ENCODE assay signal across 14 cellular contexts in the genomic region with DNA sequence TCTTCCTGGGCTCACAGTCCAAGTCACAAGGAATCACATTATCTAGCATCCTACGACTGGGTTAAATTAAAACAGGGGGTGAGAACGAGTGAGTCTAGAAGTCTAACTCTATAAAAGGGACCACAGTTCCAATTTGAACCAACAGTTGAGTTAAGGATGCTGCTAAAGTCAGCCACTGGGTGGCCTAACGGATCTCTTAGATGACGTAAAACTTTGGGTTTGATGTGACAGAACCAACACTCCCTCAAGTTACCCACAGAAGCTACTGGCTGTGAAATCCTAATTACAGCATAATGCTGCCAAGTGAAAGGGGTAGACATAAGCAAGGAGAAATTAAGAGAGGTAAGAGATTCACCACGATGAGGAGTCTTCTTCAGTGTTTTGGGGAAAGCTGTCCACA. TPM values are rescaled to one million over a fixed set of nuclear protein-coding genes. Genes with fewer than 3 reads are reported as not detected.
DNase-seq lines count a peak whose midpoint lies in the region; ATAC-seq, FAIRE-seq and TF ChIP-seq lines count a peak whose summit lies in the region.
"Had no signal": no experiment of that assay in that cellular context is flagged by ENCODE, and none has a peak within 500 bp of the region (broad histone marks: within the 10 kb centered on the region; RNA-seq: fewer than 3 reads in every experiment).

No MANE protein-coding gene starts in this region.

- no peaks in the 10 kb centered on the region for H3K79me2 ChIP-seq in H1 (ENCODE audit: control insufficient read depth in 1 of 2, insufficient read depth in 2 of 2, low read length in 2 of 2)

- H4K20me1 ChIP-seq in H1 (replicated peaks in 1 of 2; ENCODE audit: control insufficient read depth in 1 of 2, insufficient read depth in 2 of 2, low read length in 2 of 2), result peaks cover 0 to under 1% of the 10 kb centered on the region in 2 experiments

- H2BK12ac ChIP-seq in H1 (ENCODE audit: low read depth, low read length), result no peak overlapping the region

- H3K36me3 ChIP-seq in H1 (ENCODE audit: control insufficient read depth in 2 of 4, insufficient read depth in 4 of 4, low read length in 3 of 4) (no peaks in the 10 kb centered on the region), stomach (no peaks in the 10 kb centered on the region)

- no peak overlapping the region for H3K23ac ChIP-seq in H1 (ENCODE audit: insufficient read length)

- no peak for ATAC-seq in HG03039 (IDR thresholded peaks at IDR 0.05; ENCODE audit: unreplicated experiment)
- no peak for ATAC-seq in HG02642 (IDR thresholded peaks at IDR 0.05; ENCODE audit: poor library complexity, unreplicated experiment)

- H3K4me1 ChIP-seq in H1 (replicated peaks in 1 of 4; ENCODE audit: control insufficient read depth in 3 of 4, insufficient read depth in 4 of 4, low read length in 3 of 4) (peaks cover 0 to 13% (median 5%) of the 10 kb centered on the region in 4 experiments; a peak in 5 of 7 replicates), stomach (peaks cover 0 to 18% (median 10%) of the 10 kb centered on the region in 4 donors)

- H3K27ac ChIP-seq in H1 (ENCODE audit: low read depth, low read length) (no peak overlapping the region), stomach (no peak overlapping the region)

- peak; percentile 11 to 13; a peak in 2 of 4 replicates for TF ChIP-seq RAD21 in H1 (IDR thresholded peaks at IDR 0.05 in 1 of 2, conservative IDR thresholded peaks at IDR 0.05 in 1 of 2; ENCODE audit: low read depth in 2 of 2, low read length in 2 of 2)

- TF ChIP-seq EP300 in H1 (IDR thresholded peaks at IDR 0.05; ENCODE audit: borderline replicate concordance in 1 of 2, low read depth in 2 of 2, low read length in 2 of 2), result no peak
- TF ChIP-seq EP300 in stomach (IDR thresholded peaks at IDR 0.05), result no peak

- H3K4me2 ChIP-seq in H1 (ENCODE audit: insufficient read depth in 1 of 2, low read depth in 2 of 2, low read length in 2 of 2), result no peak overlapping the region

- TF ChIP-seq POLR2A in H1 (IDR thresholded peaks at IDR 0.05; ENCODE audit: control extremely low read depth in 1 of 2, low read depth in 2 of 2, low read length in 2 of 2) (no peak), stomach (IDR thresholded peaks at IDR 0.05) (no peak)

- H4K8ac ChIP-seq in H1 (ENCODE audit: extremely low read depth, insufficient read depth, low read length), result no peak overlapping the region

- H3K14ac ChIP-seq in H1 (ENCODE audit: insufficient read length), result no peak overlapping the region

- peaks cover 11% of the 10 kb centered on the region; the same call in 1 of the 2 replicates for H3K23me2 ChIP-seq in H1 (ENCODE audit: low read depth, low read length)

- FAIRE-seq in H1 (lab: Jason Lieb, UNC), result peak; percentile 45

- H2BK5ac ChIP-seq in H1 (ENCODE audit: low read depth, low read length), result no peak overlapping the region

- CTCF ChIA-PET in H1 (lab: Charles Lee; ENCODE audit: partially characterized antibody), result interaction anchor here (0.6 to 6.3 kb wide), 12 partner anchors 15 to 250 kb away, joined by 3 to 57 read pairs (median 4); no protein-coding TSS in a partner anchor

- no peak overlapping the region for H2BK15ac ChIP-seq in H1 (ENCODE audit: low read length)

- H4K91ac ChIP-seq in H1 (replicated peaks; ENCODE audit: insufficient read length, low read length), result no peak overlapping the region

- intact Hi-C loops in stomach (cut with DNase I; ENCODE audit: low total_unique reads), result loop anchor here (10.0 kb wide), 1 partner anchor 252 kb away; no protein-coding TSS in a partner anchor

- H3K4ac ChIP-seq in H1 (replicated peaks; ENCODE audit: insufficient read length, low read depth, low read length), result no peak overlapping the region

- no peak overlapping the region for H3K56ac ChIP-seq in H1 (replicated peaks; ENCODE audit: insufficient read length, low read depth, low read length)

- H3K9ac ChIP-seq in H1 (replicated peaks in 1 of 4; ENCODE audit: extremely low read depth in 1 of 4, low read depth in 3 of 4, low read length in 3 of 4), result no peak overlapping the region

- no peak overlapping the region for H2AFZ ChIP-seq in H1 (ENCODE audit: low read length)

- H4K5ac ChIP-seq in H1 (ENCODE audit: insufficient read length, low read depth, low read length), result no peak overlapping the region

- TF ChIP-seq CTCF in AG10803 (conservative IDR thresholded peaks at IDR 0.05; ENCODE audit: low read length), result 0 out of 2 replicates have a peak, but pooled peaks have one; percentile 16
- peak; percentile 28 for TF ChIP-seq CTCF in GM12873 (IDR thresholded peaks at IDR 0.05; ENCODE audit: insufficient read depth, low read depth, low read length, missing control alignments)
- TF ChIP-seq CTCF in H1 (IDR thresholded peaks at IDR 0.05; ENCODE audit: control extremely low read depth in 1 of 3, insufficient read depth in 1 of 3, low read depth in 1 of 3, low read length in 3 of 3), result peak in 1 of 3 experiments; percentile 17; a peak in 2 of 4 replicates
- TF ChIP-seq CTCF in stomach (IDR thresholded peaks at IDR 0.05), result no peak

- H2BK20ac ChIP-seq in H1 (ENCODE audit: low read length), result no peak overlapping the region; the same call in 1 of the 2 replicates

- WGBS in H1 (ENCODE audit: extremely low coverage in 1 of 2, insufficient coverage in 1 of 2, insufficient read length in 1 of 2, insufficient replicate concordance in 2 of 2, low coverage in 1 of 2, low lambda C conversion rate in 2 of 2, missing lambda C conversion rate in 1 of 2), 2 experiments, result 72% methylated on average over 5 of the region's 5 CpGs; no CpG with 5 or more reads in 1 of the 2 experiments
- WGBS in stomach, 5 donors, result 70 to 80% (median 79%) methylated on average over 5 of the region's 5 CpGs

- DNase-seq in AG10803 (ENCODE audit: low read depth), result no peak
- DNase-seq in NOMO-1 treated with DMSO at 0.1 percent for 48 hours (lab: John Stamatoyannopoulos, UW; ENCODE audit: unreplicated experiment), result peak; percentile 54
- DNase-seq in H1 (ENCODE audit: low read depth in 1 of 2, low spot score in 2 of 2), result no peak
- DNase-seq in dermis blood vessel endothelial cell, result no peak
- no peak for DNase-seq in stomach
- DNase-seq: activated naive CD8-positive, alpha-beta T cell treated with anti-CD3 and anti-CD28 coated beads for 36 hours; CD4-positive, alpha-beta memory T cell; NCI-H1694 treated with DMSO at 0.1 percent for 48 hours; NCI-H526 had no signal

- H3K4me3 ChIP-seq in AG10803 (ENCODE audit: low read length) (no peak overlapping the region), H1 (ENCODE audit: extremely low read depth in 1 of 4, insufficient read depth in 2 of 4, low read depth in 3 of 4, low read length in 4 of 4) (no peak overlapping the region), stomach (no peak overlapping the region)
- H3K4me3 ChIP-seq: lung had no signal

- POLR2A ChIA-PET in H1 (lab: Charles Lee; ENCODE audit: partially characterized antibody), result no interaction called here

- no peak overlapping the region for H2BK120ac ChIP-seq in H1 (replicated peaks; ENCODE audit: low read depth, low read length)

- no peaks in the 10 kb centered on the region for H3K9me3 ChIP-seq in H1 (ENCODE audit: insufficient read depth in 2 of 2, low read depth in 1 of 2, low read length in 1 of 2)
- H3K9me3 ChIP-seq in stomach, result no peaks in the 10 kb centered on the region

- no peak overlapping the region for H3K18ac ChIP-seq in H1 (ENCODE audit: extremely low read depth, low read length)

- no peak overlapping the region for H2AK5ac ChIP-seq in H1 (ENCODE audit: low read depth, low read length)

- peaks cover 6 to 25% (median 20%) of the 10 kb centered on the region in 4 experiments for H3K27me3 ChIP-seq in H1 (replicated peaks in 1 of 4; ENCODE audit: control insufficient read depth in 3 of 4, extremely low read depth in 1 of 4, insufficient read depth in 3 of 4, low read length in 3 of 4)
- H3K27me3 ChIP-seq in stomach, result peaks cover 0 to 11% (median 3%) of the 10 kb centered on the region in 3 donors

- H3K79me1 ChIP-seq in H1 (ENCODE audit: low read depth, low read length), result no peaks in the 10 kb centered on the region

TF ChIP-seq in H1, 55 proteins besides CTCF, POLR2A, EP300 and RAD21:
- TF ChIP-seq ATF3 (IDR thresholded peaks at IDR 0.05; ENCODE audit: insufficient read depth, low read depth, low read length), result no peak
- no peak for TF ChIP-seq KDM5A (IDR thresholded peaks at IDR 0.05; ENCODE audit: low read length)
- TF ChIP-seq RNF2 (IDR thresholded peaks at IDR 0.05; ENCODE audit: borderline replicate concordance, low read depth, low read length, missing control alignments, poor library complexity, severe bottlenecking), result no peak
- TF ChIP-seq TEAD4 (IDR thresholded peaks at IDR 0.05; ENCODE audit: low read depth, low read length), result no peak
TF ChIP-seq in H1: peak in this region for 0.

RNA-seq across cellular contexts. Expression of gene RUFY4, which starts 32.7 kb away (rescaled TPM):
- 0.32 TPM in 1 of 2 replicates, not detected in the other for total RNA-seq in H1 (2021; fragmentation: NEBNext Ultra II Directional; extraction: Animal tissue kit (Norgen Biotek cat#: 25700))
- polyA plus RNA-seq in H1 (2011; rRNA removed) (0.38 and 0.66 TPM in 2 replicates), stomach (under 1 TPM in 2 of 3 donors, not detected in 1; 0.12 to 0.43 TPM)
- 1.0 TPM for polyA plus RNA-seq in H1 (2011; cell fraction: cytosol; rRNA removed)
- 3.6 TPM for polyA plus RNA-seq in H1 (2011; cell fraction: nucleus; rRNA removed)
- polyA plus RNA-seq in H1 (2012, experiment 1 of 2), result 0.32 to 1.1 TPM (median 0.71 TPM) in 4 replicates
- polyA plus RNA-seq in H1 (2012, experiment 2 of 2), result not detected
- polyA plus RNA-seq in H1 (2013, experiment 1 of 2), result 0.30 TPM
- 0.11 TPM for polyA plus RNA-seq in H1 (2013, experiment 2 of 2)
- 0.51 and 1.2 TPM in 2 replicates for polyA minus RNA-seq in H1 (2011; rRNA and poly(A)+ RNA removed)
- polyA minus RNA-seq in H1 (2011; cell fraction: cytosol; rRNA and poly(A)+ RNA removed), result not detected
- 1.5 TPM for polyA minus RNA-seq in H1 (2011; cell fraction: nucleus; rRNA and poly(A)+ RNA removed)
- total RNA-seq in dermis blood vessel endothelial cell (not detected in 2 replicates), stomach (not detected)
- total RNA-seq: neural crest cell had no signal

RNA-seq across cellular contexts. Expression of gene TNS1, which starts 33.6 kb away (rescaled TPM):
- 4.8 and 5.1 TPM in 2 replicates for total RNA-seq in H1 (2021; fragmentation: NEBNext Ultra II Directional; extraction: Animal tissue kit (Norgen Biotek cat#: 25700))
- polyA plus RNA-seq in H1 (2011; rRNA removed) (1.5 and 1.9 TPM in 2 replicates), stomach (10 to 100 TPM; 18.5 to 44.9 (median 33.2) TPM)
- polyA plus RNA-seq in H1 (2011; cell fraction: cytosol; rRNA removed), result 1.3 TPM
- 7.3 TPM for polyA plus RNA-seq in H1 (2011; cell fraction: nucleus; rRNA removed)
- polyA plus RNA-seq in H1 (2012, experiment 1 of 2), result 2.0 to 2.7 TPM (median 2.3 TPM) in 4 replicates
- 1.1 TPM for polyA plus RNA-seq in H1 (2012, experiment 2 of 2)
- polyA plus RNA-seq in H1 (2013, experiment 1 of 2), result 1.9 TPM
- 2.0 TPM for polyA plus RNA-seq in H1 (2013, experiment 2 of 2)
- 11.6 and 19.6 TPM in 2 replicates for polyA minus RNA-seq in H1 (2011; rRNA and poly(A)+ RNA removed)
- polyA minus RNA-seq in H1 (2011; cell fraction: cytosol; rRNA and poly(A)+ RNA removed), result 4.1 TPM
- polyA minus RNA-seq in H1 (2011; cell fraction: nucleus; rRNA and poly(A)+ RNA removed), result 15.0 TPM
- total RNA-seq in dermis blood vessel endothelial cell (45.8 and 65.6 TPM in 2 replicates), stomach (100 to 1,000 TPM; 145 to 682 (median 198) TPM)
- polyA plus RNA-seq: CD4-positive, alpha-beta memory T cell had no signal

Comparison
In these comparisons a context has a peak if more than half of its experiments do, and no peak if none do; other contexts are left out.
1. CTCF ChIP-seq: peak in AG10803 (single experiment) and GM12873 (single experiment); none in stomach (0 of 7).